ENCODE assay signal across 36 cellular contexts in genomic region chr1:231467986-231468385, GRCh38.
"Had no signal": no experiment of that assay in that cellular context is flagged by ENCODE, and none has a peak within 500 bp of the region (broad histone marks: within the 10 kb centered on the region; RNA-seq: fewer than 3 reads in every experiment).

No MANE protein-coding gene starts in this region.

- H3K4me1 Mint-ChIP-seq: activated B cell treated with CpG ODN at 0.5 μM for 24 hours, brain had no signal

- H3K4me1 ChIP-seq: adrenal gland, SJSA1 had no signal

- ATAC-seq: activated naive CD4-positive, alpha-beta T cell treated with anti-CD3 and anti-CD28 coated beads, Interleukin-2, amount 50 U/mL, for 72 hours; activated T-cell treated with anti-CD3 and anti-CD28 coated beads, Interleukin-2, amount 50 U/mL, for 4 hours; K562; Panc1; T-cell had no signal

- H3K4me3 Mint-ChIP-seq: activated B cell treated with CpG ODN at 0.5 μM for 24 hours; activated CD4-positive, alpha-beta memory T cell treated with anti-CD3 and anti-CD28 coated beads for 36 hours; activated naive CD4-positive, alpha-beta T cell treated with anti-CD3 and anti-CD28 coated beads for 36 hours; activated T-cell treated with anti-CD3 and anti-CD28 coated beads, Interleukin-2, amount 50 U/mL, for 4 hours; activated T-helper 1 cell treated with anti-CD3 and anti-CD28 coated beads, Interleukin-12 subunit alpha, Interleukin-12 subunit beta, Interleukin-2, Interleukin-4 antibody, amounts not matched to agents 30 ng/mL and 10 ng/mL and 1 ng/mL, durations not matched to agents 14 hours and 24 hours and 36 hours; brain; T-cell had no signal

- H3K27me3 ChIP-seq: adrenal gland had no signal

- DNase-seq: activated B cell treated with CpG ODN at 0.5 μM for 24 hours; activated CD4-positive, alpha-beta memory T cell treated with anti-CD3 and anti-CD28 coated beads for 36 hours; activated CD4-positive, alpha-beta T cell treated with anti-CD3 and anti-CD28 coated beads for 4 hours; activated CD4-positive, alpha-beta T cell treated with anti-CD3 and anti-CD28 coated beads, Interleukin-2, amount 50 U/mL, for 1 hour; activated CD4-positive, CD25-positive, alpha-beta regulatory T cell treated with anti-CD3 and anti-CD28 coated beads, Interleukin-2, amount 50 U/mL, for 72 hours; activated CD8-positive, alpha-beta memory T cell treated with anti-CD3 and anti-CD28 coated beads, Interleukin-2, amount 50 U/mL, for 4 hours; activated gamma-delta T cell treated with Interleukin-2 at 50 U/mL for 16 hours; activated naive CD4-positive, alpha-beta T cell treated with anti-CD3 and anti-CD28 coated beads for 36 hours; activated T-cell treated with anti-CD3 and anti-CD28 coated beads for 4 hours; activated T-cell treated with anti-CD3 and anti-CD28 coated beads, Interleukin-2, amount 50 U/mL, for 4 hours; adrenal gland; anterior cingulate cortex; central memory CD4-positive, alpha-beta T cell; NCI-H1105; NCI-H1417 treated with DMSO at 0.1 percent for 48 hours; NCI-H187 treated with DMSO at 0.1 percent for 48 hours; NCI-H2081; NCI-H2171 treated with DMSO at 0.1 percent for 48 hours; NCI-H2227 treated with DMSO at 0.1 percent for 48 hours; NCI-H446; NCI-H510A treated with DMSO at 0.1 percent for 48 hours; NCI-H69; NCI-H82; SHP77; SK-N-SH; T-cell; T-helper 2 cell; T-helper 9 cell had no signal

- H3K27ac Mint-ChIP-seq: activated B cell treated with CpG ODN at 0.5 μM for 24 hours; activated CD4-positive, alpha-beta memory T cell treated with anti-CD3 and anti-CD28 coated beads for 36 hours; activated naive CD4-positive, alpha-beta T cell treated with anti-CD3 and anti-CD28 coated beads for 36 hours; activated naive CD4-positive, alpha-beta T cell treated with anti-CD3 and anti-CD28 coated beads, Interleukin-2, amount 50 U/mL, for 72 hours; activated T-helper 1 cell treated with anti-CD3 and anti-CD28 coated beads, Interleukin-12 subunit alpha, Interleukin-12 subunit beta, Interleukin-2, Interleukin-4 antibody, amounts not matched to agents 30 ng/mL and 10 ng/mL and 1 ng/mL, durations not matched to agents 14 hours and 24 hours and 36 hours; brain; T-cell had no signal

- H3K9ac ChIP-seq: SK-N-SH had no signal

- H3K9me3 ChIP-seq: adrenal gland, SJSA1, SK-N-SH had no signal

- H3K4me3 ChIP-seq: adrenal gland, K562, SJSA1 had no signal

- H3K27ac ChIP-seq: adrenal gland, SJSA1, VCaP had no signal

- H3K36me3 ChIP-seq: adrenal gland, SJSA1 had no signal

- H3K4me2 ChIP-seq: SK-N-SH had no signal

- FAIRE-seq: bronchial epithelial cell, K562 had no signal

- H3K36me3 Mint-ChIP-seq: brain, T-cell had no signal
